Comparison of ENCODE assay signal across 29 cellular contexts in genomic region chr2:15963977-15964670, GRCh38. TPM values are rescaled to one million over a fixed set of nuclear protein-coding genes. Genes with fewer than 3 reads are reported as not detected.
"Had no signal": no experiment of that assay in that cellular context is flagged by ENCODE, and none has a peak within 500 bp of the region (broad histone marks: within the 10 kb centered on the region; RNA-seq: fewer than 3 reads in every experiment).

No MANE protein-coding gene starts in this region.

- DNase-seq: activated B cell treated with CpG ODN at 0.5 μM for 24 hours; activated CD4-positive, alpha-beta memory T cell treated with anti-CD3 and anti-CD28 coated beads for 36 hours; activated CD4-positive, alpha-beta T cell treated with anti-CD3 and anti-CD28 coated beads, Interleukin-2, amount 10 ng/mL, durations not matched to agents 7 days and 5 days; activated gamma-delta T cell; activated naive CD4-positive, alpha-beta T cell treated with anti-CD3 and anti-CD28 coated beads, Interleukin-2, amount 10 ng/mL, durations not matched to agents 7 days and 5 days; activated T-cell treated with anti-CD3 and anti-CD28 coated beads for 4 hours; activated T-cell treated with anti-CD3 and anti-CD28 coated beads, Interleukin-2, amount 50 U/mL, for 48 hours; amniotic stem cell; body of pancreas; NCI-H1105; NCI-H1436; NCI-H187; NCI-H2081; NCI-H510A treated with DMSO at 0.1 percent for 48 hours; NCI-H69; NK-92 treated with Interleukin-12 subunit alpha and Interleukin-12 subunit beta, amount 100 ng/mL, for 24 hours; OCI-M1; Right ventricle myocardium superior; SJCRH30 had no signal

- H3K4me3 ChIP-seq: ascending aorta, body of pancreas, Peyer's patch, SJCRH30 had no signal

- H3K27ac Mint-ChIP-seq: activated B cell treated with CpG ODN at 0.5 μM for 24 hours; activated CD4-positive, alpha-beta memory T cell treated with anti-CD3 and anti-CD28 coated beads for 36 hours; activated CD4-positive, alpha-beta T cell treated with anti-CD3 and anti-CD28 coated beads, Interleukin-2, amount 10 ng/mL, durations not matched to agents 7 days and 5 days; activated T-helper 17 cell treated with anti-CD3 and anti-CD28 coated beads, Interleukin-2, amount 50 U/mL, for 72 hours; T-helper 1 cell treated with Interleukin-12 subunit alpha and Interleukin-12 subunit beta and Interleukin-4 antibody, amounts not matched to agents 30 μg/mL and 1 μg/mL, for 36 hours had no signal

- H3K36me3 Mint-ChIP-seq: activated naive CD4-positive, alpha-beta T cell treated with anti-CD3 and anti-CD28 coated beads, Interleukin-2, amount 10 ng/mL, durations not matched to agents 7 days and 5 days had no signal

- H3K27me3 ChIP-seq: ascending aorta, body of pancreas, Peyer's patch, SJCRH30 had no signal

- H3K4me3 Mint-ChIP-seq: activated B cell treated with CpG ODN at 0.5 μM for 24 hours; activated CD4-positive, alpha-beta memory T cell treated with anti-CD3 and anti-CD28 coated beads for 36 hours; activated CD4-positive, alpha-beta T cell treated with anti-CD3 and anti-CD28 coated beads, Interleukin-2, amount 10 ng/mL, durations not matched to agents 7 days and 5 days; activated naive CD4-positive, alpha-beta T cell treated with anti-CD3 and anti-CD28 coated beads, Interleukin-2, amount 10 ng/mL, durations not matched to agents 7 days and 5 days; activated T-helper 17 cell treated with anti-CD3 and anti-CD28 coated beads, Interleukin-2, amount 50 U/mL, for 72 hours; T-helper 1 cell treated with Interleukin-12 subunit alpha and Interleukin-12 subunit beta and Interleukin-4 antibody, amounts not matched to agents 30 μg/mL and 1 μg/mL, for 36 hours had no signal

- H3K27ac ChIP-seq: ascending aorta, body of pancreas, KMS-11, Peyer's patch, RWPE1, SJCRH30 had no signal

- H3K9me3 ChIP-seq: ascending aorta, body of pancreas, Peyer's patch had no signal

- H3K9me3 Mint-ChIP-seq: activated CD4-positive, alpha-beta T cell treated with anti-CD3 and anti-CD28 coated beads, Interleukin-2, amount 10 ng/mL, durations not matched to agents 7 days and 5 days; activated T-helper 17 cell treated with anti-CD3 and anti-CD28 coated beads, Interleukin-2, amount 50 U/mL, for 72 hours had no signal

- H3K36me3 ChIP-seq: ascending aorta, Peyer's patch, SJCRH30 had no signal

- H3K27me3 Mint-ChIP-seq: activated CD4-positive, alpha-beta memory T cell treated with anti-CD3 and anti-CD28 coated beads for 36 hours; activated T-helper 17 cell treated with anti-CD3 and anti-CD28 coated beads, Interleukin-2, amount 50 U/mL, for 72 hours had no signal

- H3K4me1 ChIP-seq: ascending aorta, body of pancreas, Peyer's patch had no signal

- ATAC-seq: activated T-helper 17 cell treated with anti-CD3 and anti-CD28 coated beads, Interleukin-2, amount 50 U/mL, for 72 hours; body of pancreas; SK-N-SH treated with all-trans-retinoic acid at 6 μM for 48 hours had no signal

RNA-seq across cellular contexts. Expression of gene MYCN, which starts 23.8 kb away (rescaled TPM):
- total RNA-seq: activated B cell treated with CpG ODN at 0.5 μM for 24 hours; activated CD4-positive, alpha-beta T cell treated with anti-CD3 and anti-CD28 coated beads, Interleukin-2, amount 10 ng/mL, durations not matched to agents 7 days and 5 days; activated CD8-positive, alpha-beta memory T cell treated with anti-CD3 and anti-CD28 coated beads for 36 hours; activated T-helper 17 cell treated with anti-CD3 and anti-CD28 coated beads, Interleukin-2, amount 50 U/mL, for 72 hours; ascending aorta; body of pancreas; bronchial epithelial cell; MCF 10A had no signal
